In the genomic region with DNA sequence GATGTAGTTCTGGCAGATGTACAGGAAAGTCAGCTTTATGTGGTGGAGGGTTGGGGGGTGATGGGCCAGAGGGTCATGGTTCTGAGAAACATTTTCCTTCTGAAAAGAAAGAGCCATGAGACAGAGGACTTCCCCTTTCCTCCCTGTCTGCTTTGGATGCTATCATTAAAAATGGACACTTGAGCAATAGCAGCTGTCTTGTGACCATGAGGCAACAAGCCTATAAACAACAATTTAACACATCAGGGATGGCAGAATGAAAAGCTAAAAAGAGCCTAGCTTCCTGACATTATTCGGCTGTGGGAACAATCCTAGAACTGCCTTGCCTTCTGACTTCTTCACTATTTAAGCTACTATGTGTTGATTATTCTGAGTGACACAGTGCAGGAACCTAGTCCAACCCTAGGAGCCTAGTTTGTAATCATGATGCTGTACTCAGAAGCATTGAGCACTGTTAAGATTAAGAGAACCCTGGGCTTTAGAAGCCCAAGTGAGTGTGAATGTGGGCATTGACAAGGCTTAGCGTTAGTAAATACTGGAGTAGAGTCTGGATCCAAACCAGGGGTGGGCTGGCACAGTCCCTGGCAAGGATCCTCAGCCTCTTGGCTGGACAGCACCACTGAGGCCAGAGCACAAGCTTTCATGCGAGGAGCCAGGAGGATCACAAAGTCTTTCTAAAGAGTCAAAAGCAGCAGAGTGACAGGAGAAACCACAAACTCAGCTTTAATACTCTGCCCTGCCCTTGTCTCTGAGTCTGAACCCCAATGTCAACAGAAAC, we compare ENCODE assay signal across 13 cellular contexts.
DNase-seq lines count a peak whose midpoint lies in the region; ATAC-seq and TF ChIP-seq lines count a peak whose summit lies in the region.
"Had no signal": no experiment of that assay in that cellular context is flagged by ENCODE, and none has a peak within 500 bp of the region (broad histone marks: within the 10 kb centered on the region; RNA-seq: fewer than 3 reads in every experiment).

No MANE protein-coding gene starts in this region.

- H3K36me3 ChIP-seq in HEK293 (ENCODE audit: control insufficient read depth in 2 of 2, insufficient read depth in 1 of 2, low read length in 2 of 2) (no peaks in the 10 kb centered on the region), psoas muscle (ENCODE audit: insufficient read depth in 1 of 2, low read depth in 1 of 2) (no peaks in the 10 kb centered on the region)

- H3K9me3 ChIP-seq in HEK293 (ENCODE audit: control insufficient read depth, insufficient read depth, low read depth, low read length) (no peaks in the 10 kb centered on the region), psoas muscle (no peaks in the 10 kb centered on the region)

- peak; percentile 11 for DNase-seq in SK-MEL-5 (ENCODE audit: low read depth, low spot score)
- peak; percentile 57 for DNase-seq in foreskin melanocyte
- no peak for DNase-seq in psoas muscle
- DNase-seq in GM20000 (ENCODE audit: low spot score) = no peak
- DNase-seq in COLO668 (lab: John Stamatoyannopoulos, UW; ENCODE audit: unreplicated experiment) = no peak
- DNase-seq: CD4-positive, alpha-beta memory T cell; COR-L47; DMS153; DND-41; GDM1; HCEC 1CT had no signal

- no peaks in the 10 kb centered on the region for H3K4me1 ChIP-seq in HEK293 (ENCODE audit: control insufficient read depth, insufficient read depth, low read length)
- peaks cover 3% of the 10 kb centered on the region for H3K4me1 ChIP-seq in psoas muscle

- ATAC-seq in psoas muscle (peak in 2 of 4 donors; percentile 30 to 61), HG03135 (IDR thresholded peaks at IDR 0.05; ENCODE audit: unreplicated experiment) (no peak)

- in situ Hi-C loops in SK-MEL-5 (cut with HindIII; ENCODE audit: low pct_unique_long_range_greater_than_20kb, low sequenced_read_pairs) = no loop called here

- no peak overlapping the region for H3K4me3 ChIP-seq in HEK293 (ENCODE audit: low read depth, low read length)
- no peak overlapping the region for H3K4me3 ChIP-seq in psoas muscle

- H3K27ac ChIP-seq in HEK293 (ENCODE audit: extremely low read depth, low read depth, low read length) = no peak overlapping the region
- peak overlapping the region; percentile 36 for H3K27ac ChIP-seq in psoas muscle

- 71 to 83% (median 79%) methylated on average over 3 of the region's 3 CpGs for WGBS in psoas muscle, 3 donors

- intact Hi-C loops in psoas muscle (cut with DNase I) = no loop called here

- POLR2A ChIA-PET in HEK293 (lab: Yijun Ruan, JAX) = no interaction called here

- TF ChIP-seq CTCF in HEK293 (tag by site-specific recombination; IDR thresholded peaks at IDR 0.05) (no peak), psoas muscle (IDR thresholded peaks at IDR 0.05) (no peak), GM20000 (IDR thresholded peaks at IDR 0.05; ENCODE audit: extremely low read depth, missing control alignments) (no peak)

- peaks cover 0 to 4% (median 0%) of the 10 kb centered on the region in 3 donors for H3K27me3 ChIP-seq in psoas muscle (ENCODE audit: insufficient read depth in 3 of 3, low read length in 2 of 3)

- CTCF ChIA-PET in HEK293 (lab: Yijun Ruan, JAX) = no interaction called here

TF ChIP-seq in HEK293, 187 proteins besides CTCF, POLR2A, EP300 and RAD21:
- TF ChIP-seq ZBTB8A (tag by site-specific recombination; IDR thresholded peaks at IDR 0.05) (no peak), EGR2 (tag by site-specific recombination; IDR thresholded peaks at IDR 0.05; ENCODE audit: low read depth) (no peak), FEZF1 (tag by site-specific recombination; IDR thresholded peaks at IDR 0.05) (no peak), HOXD13 (CRISPR knock-in tag; IDR thresholded peaks at IDR 0.05; ENCODE audit: borderline replicate concordance) (no peak)
- TF ChIP-seq, protein P1, sequence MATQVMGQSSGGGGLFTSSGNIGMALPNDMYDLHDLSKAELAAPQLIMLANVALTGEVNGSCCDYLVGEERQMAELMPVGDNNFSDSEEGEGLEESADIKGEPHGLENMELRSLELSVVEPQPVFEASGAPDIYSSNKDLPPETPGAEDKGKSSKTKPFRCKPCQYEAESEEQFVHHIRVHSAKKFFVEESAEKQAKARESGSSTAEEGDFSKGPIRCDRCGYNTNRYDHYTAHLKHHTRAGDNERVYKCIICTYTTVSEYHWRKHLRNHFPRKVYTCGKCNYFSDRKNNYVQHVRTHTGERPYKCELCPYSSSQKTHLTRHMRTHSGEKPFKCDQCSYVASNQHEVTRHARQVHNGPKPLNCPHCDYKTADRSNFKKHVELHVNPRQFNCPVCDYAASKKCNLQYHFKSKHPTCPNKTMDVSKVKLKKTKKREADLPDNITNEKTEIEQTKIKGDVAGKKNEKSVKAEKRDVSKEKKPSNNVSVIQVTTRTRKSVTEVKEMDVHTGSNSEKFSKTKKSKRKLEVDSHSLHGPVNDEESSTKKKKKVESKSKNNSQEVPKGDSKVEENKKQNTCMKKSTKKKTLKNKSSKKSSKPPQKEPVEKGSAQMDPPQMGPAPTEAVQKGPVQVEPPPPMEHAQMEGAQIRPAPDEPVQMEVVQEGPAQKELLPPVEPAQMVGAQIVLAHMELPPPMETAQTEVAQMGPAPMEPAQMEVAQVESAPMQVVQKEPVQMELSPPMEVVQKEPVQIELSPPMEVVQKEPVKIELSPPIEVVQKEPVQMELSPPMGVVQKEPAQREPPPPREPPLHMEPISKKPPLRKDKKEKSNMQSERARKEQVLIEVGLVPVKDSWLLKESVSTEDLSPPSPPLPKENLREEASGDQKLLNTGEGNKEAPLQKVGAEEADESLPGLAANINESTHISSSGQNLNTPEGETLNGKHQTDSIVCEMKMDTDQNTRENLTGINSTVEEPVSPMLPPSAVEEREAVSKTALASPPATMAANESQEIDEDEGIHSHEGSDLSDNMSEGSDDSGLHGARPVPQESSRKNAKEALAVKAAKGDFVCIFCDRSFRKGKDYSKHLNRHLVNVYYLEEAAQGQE (tag by site-specific recombination; IDR thresholded peaks at IDR 0.05) = peak; percentile 26; the same call in 1 of the 2 replicates

Comparison
In these comparisons a context has a peak if more than half of its experiments do, and no peak if none do; other contexts are left out.
1. DNase-seq: peak in SK-MEL-5 (single experiment) and foreskin melanocyte (single experiment); none in psoas muscle (0 of 2), GM20000 (single experiment) and COLO668 (single experiment).